Comparison of ENCODE assay signal across 19 cellular contexts in the genomic region with DNA sequence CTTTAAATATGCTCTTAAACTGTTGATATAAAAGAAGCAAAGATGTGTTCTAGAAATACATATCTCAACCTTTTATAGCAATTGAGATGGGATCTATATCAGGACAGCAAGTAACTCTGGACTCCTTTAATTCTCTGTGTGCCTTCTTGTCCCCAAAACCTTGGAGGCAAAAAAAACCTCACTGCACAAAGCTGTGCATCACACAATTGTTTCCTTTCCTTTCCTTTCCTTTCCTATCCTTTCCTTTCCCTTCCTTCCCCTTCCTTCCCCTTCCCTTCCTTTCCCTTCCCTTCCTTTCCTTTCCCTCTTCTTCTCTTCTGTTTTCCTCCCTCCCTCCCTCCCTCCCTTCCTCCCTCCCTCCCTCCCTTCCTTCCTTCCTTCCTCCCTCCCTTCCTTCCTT. TPM values are rescaled to one million over a fixed set of nuclear protein-coding genes. Genes with fewer than 3 reads are reported as not detected.
DNase-seq lines count a peak whose midpoint lies in the region; ATAC-seq, FAIRE-seq and TF ChIP-seq lines count a peak whose summit lies in the region.
"Had no signal": no experiment of that assay in that cellular context is flagged by ENCODE, and none has a peak within 500 bp of the region (broad histone marks: within the 10 kb centered on the region; RNA-seq: fewer than 3 reads in every experiment).

No MANE protein-coding gene starts in this region.

- no peak for TF ChIP-seq EP300 in HepG2 (IDR thresholded peaks at IDR 0.05; ENCODE audit: low read depth in 2 of 2, low read length in 2 of 2)
- no peak for TF ChIP-seq EP300 in HepG2 (CRISPR knock-in tag; IDR thresholded peaks at IDR 0.05; ENCODE audit: borderline replicate concordance)

- TF ChIP-seq POLR2A in HepG2 (IDR thresholded peaks at IDR 0.05; ENCODE audit: insufficient read depth in 1 of 2, low read depth in 2 of 2, low read length in 2 of 2) (no peak), right lobe of liver (IDR thresholded peaks at IDR 0.05) (no peak)

- ATAC-seq in HepG2 (no peak), right lobe of liver (no peak), HG03432 (IDR thresholded peaks at IDR 0.05; ENCODE audit: unreplicated experiment) (no peak), HG03159 (IDR thresholded peaks at IDR 0.05; ENCODE audit: unreplicated experiment) (no peak)

- TF ChIP-seq CTCF in HepG2 (CRISPR knock-in tag; IDR thresholded peaks at IDR 0.05) (no peak), right lobe of liver (IDR thresholded peaks at IDR 0.05) (no peak), HEK293 (tag by site-specific recombination; IDR thresholded peaks at IDR 0.05) (no peak)

- H2AFZ ChIP-seq in HepG2 (ENCODE audit: low read length): no peak overlapping the region

- H3K4me3 ChIP-seq in HepG2 (replicated peaks in 1 of 3; ENCODE audit: insufficient read depth in 1 of 3, low read depth in 2 of 3, low read length in 3 of 3) (no peak overlapping the region), right lobe of liver (no peak overlapping the region), HEK293 (ENCODE audit: low read depth, low read length) (no peak overlapping the region), SK-N-MC (no peak overlapping the region)
- H3K4me3 ChIP-seq: A549; BLaER1; BLaER1 treated with 17β-estradiol and CSF1 and Interleukin-3, amounts not matched to agents 10 nM and 100 nM had no signal

- H4K20me1 ChIP-seq in HepG2 (ENCODE audit: insufficient read depth, low read length): no peaks in the 10 kb centered on the region
- H4K20me1 ChIP-seq: BLaER1 had no signal

- no peaks in the 10 kb centered on the region for H3K79me2 ChIP-seq in HepG2 (ENCODE audit: insufficient read depth, low read length)

- intact Hi-C loops in HepG2 (cut with micrococcal nuclease; ENCODE audit: unreplicated experiment) (loop anchor here (1.0 kb wide), 3 partner anchors 227 to 491 kb away; no protein-coding TSS in a partner anchor), right lobe of liver (cut with DNase I) (loop anchor here (5.0 kb wide), 1 partner anchor 227 kb away; no protein-coding TSS in a partner anchor)

- FAIRE-seq in HepG2 (lab: Jason Lieb, UNC): no peak
- FAIRE-seq: A204.1, A549, D721Med had no signal

- no TSS peak for BruUV-seq in HepG2 (replicated peaks; lab: Mats Ljungman, UMichigan)

- H3K36me3 ChIP-seq in HepG2 (replicated peaks in 1 of 2; ENCODE audit: control insufficient read depth in 1 of 2, insufficient read depth in 2 of 2, low read length in 2 of 2) (no peaks in the 10 kb centered on the region), right lobe of liver (no peaks in the 10 kb centered on the region), HEK293 (ENCODE audit: control insufficient read depth in 2 of 2, insufficient read depth in 1 of 2, low read length in 2 of 2) (no peaks in the 10 kb centered on the region), SK-N-MC (ENCODE audit: insufficient read depth, low read length) (no peaks in the 10 kb centered on the region)
- H3K36me3 ChIP-seq: BE2C; BLaER1; BLaER1 treated with 17β-estradiol and CSF1 and Interleukin-3, amounts not matched to agents 10 nM and 100 nM had no signal

- H3K9me3 ChIP-seq in HepG2 (ENCODE audit: low read length) (no peaks in the 10 kb centered on the region), right lobe of liver (no peaks in the 10 kb centered on the region), HEK293 (ENCODE audit: control insufficient read depth, insufficient read depth, low read depth, low read length) (no peaks in the 10 kb centered on the region), SK-N-MC (ENCODE audit: low read depth, low read length) (no peaks in the 10 kb centered on the region)
- H3K9me3 ChIP-seq: A549; BE2C; BLaER1; BLaER1 treated with 17β-estradiol and CSF1 and Interleukin-3, amounts not matched to agents 10 nM and 100 nM; Caco-2 had no signal

- POLR2A ChIA-PET in HepG2 (lab: Yijun Ruan, JAX): no interaction called here
- POLR2A ChIA-PET in HEK293 (lab: Yijun Ruan, JAX): interaction anchor here (0.8 kb wide), 1 partner anchor 9 kb away, joined by 3 read pairs; no protein-coding TSS in a partner anchor

- H3K27ac ChIP-seq in HepG2 (ENCODE audit: extremely low read length, insufficient read depth, low read length): no peak overlapping the region
- H3K27ac ChIP-seq in right lobe of liver: no peak overlapping the region
- no peak overlapping the region for H3K27ac ChIP-seq in HEK293 (ENCODE audit: extremely low read depth, low read depth, low read length)
- peak overlapping the region; percentile 14; the same call in 1 of the 2 replicates for H3K27ac ChIP-seq in SK-N-MC
- H3K27ac ChIP-seq: 22Rv1; A549; BLaER1; BLaER1 treated with 17β-estradiol and CSF1 and Interleukin-3, amounts not matched to agents 10 nM and 100 nM; C4-2B had no signal

- in situ Hi-C loops in HepG2 (cut with HindIII; ENCODE audit: extremely low pct_ligation_motif_present, low pct_unique_long_range_greater_than_20kb): loop anchor here (5.0 kb wide), 2 partner anchors 227 to 427 kb away; no protein-coding TSS in a partner anchor

- no peak for DNase-seq in HepG2 (ENCODE audit: low spot score)
- DNase-seq in right lobe of liver: no peak
- no peak for DNase-seq in SK-N-MC (ENCODE audit: low read depth, low spot score)
- DNase-seq: 8988T, ACHN, BE2C, DND-41 had no signal

- CTCF ChIA-PET in HepG2 (lab: Yijun Ruan, JAX; ENCODE audit: low intra/inter-chr PET ratio, low total read pairs): interaction anchor here (0.8 to 4.5 kb wide), 3 partner anchors 228 to 491 kb away, joined by 6 to 69 read pairs (median 6); no protein-coding TSS in a partner anchor
- CTCF ChIA-PET in HEK293 (lab: Yijun Ruan, JAX): interaction anchor here (0.6 to 5.2 kb wide), 22 partner anchors 9 to 866 kb away, joined by 3 to 68 read pairs (median 4); a partner anchor contains a TSS

- H3K4me2 ChIP-seq in HepG2 (ENCODE audit: low read depth, low read length): no peak overlapping the region
- H3K4me2 ChIP-seq: A549; BLaER1; BLaER1 treated with 17β-estradiol and CSF1 and Interleukin-3, amounts not matched to agents 10 nM and 100 nM had no signal

- no peak for TF ChIP-seq RAD21 in HepG2 (CRISPR knock-in tag; IDR thresholded peaks at IDR 0.05)

- H3K4me1 ChIP-seq in HepG2 (ENCODE audit: insufficient read depth, low read length) (no peaks in the 10 kb centered on the region), right lobe of liver (no peaks in the 10 kb centered on the region), HEK293 (ENCODE audit: control insufficient read depth, insufficient read depth, low read length) (no peaks in the 10 kb centered on the region)
- H3K4me1 ChIP-seq: A549, BE2C, BLaER1, Caco-2 had no signal

- H3K27me3 ChIP-seq in HepG2 (ENCODE audit: control insufficient read depth in 1 of 2, insufficient read depth in 2 of 2, low read length in 2 of 2) (no peaks in the 10 kb centered on the region), right lobe of liver (no peaks in the 10 kb centered on the region)
- H3K27me3 ChIP-seq: BLaER1; BLaER1 treated with 17β-estradiol and CSF1 and Interleukin-3, amounts not matched to agents 10 nM and 100 nM had no signal

- H3K9ac ChIP-seq in HepG2 (ENCODE audit: insufficient read depth, low read depth, low read length) (no peak overlapping the region), SK-N-MC (ENCODE audit: insufficient read length) (no peak overlapping the region)
- H3K9ac ChIP-seq: BLaER1; BLaER1 treated with 17β-estradiol and CSF1 and Interleukin-3, amounts not matched to agents 10 nM and 100 nM had no signal

TF ChIP-seq in HepG2, 621 proteins besides CTCF, POLR2A, EP300 and RAD21 (continues in another document):
- TF ChIP-seq ZNF724P (CRISPR knock-in tag; IDR thresholded peaks at IDR 0.05; ENCODE audit: borderline replicate concordance) (no peak), PCBP2 (optimal IDR thresholded peaks at IDR 0.05; ENCODE audit: low read depth, low read length, poor library complexity, severe bottlenecking) (peak; percentile 56), ZFY (CRISPR knock-in tag; IDR thresholded peaks at IDR 0.05) (no peak), ZNF292 (CRISPR knock-in tag; IDR thresholded peaks at IDR 0.05; ENCODE audit: borderline replicate concordance, low read depth) (no peak)

TF ChIP-seq in HEK293, 187 proteins besides CTCF, POLR2A, EP300 and RAD21 (continues in another document):
- TF ChIP-seq PRDM1 (tag by site-specific recombination; IDR thresholded peaks at IDR 0.05): peak; percentile 85
- TF ChIP-seq ZNF530 (tag by site-specific recombination; IDR thresholded peaks at IDR 0.05; ENCODE audit: low read depth): no peak
- no peak for TF ChIP-seq ZNF664 (tag by site-specific recombination; IDR thresholded peaks at IDR 0.05)
- TF ChIP-seq ZNF571 (tag by site-specific recombination; IDR thresholded peaks at IDR 0.05): no peak
- TF ChIP-seq RBAK (tag by site-specific recombination; IDR thresholded peaks at IDR 0.05): no peak
- TF ChIP-seq EGR2 (tag by site-specific recombination; IDR thresholded peaks at IDR 0.05; ENCODE audit: low read depth): no peak
- TF ChIP-seq ZBTB1 (tag by site-specific recombination; IDR thresholded peaks at IDR 0.05): no peak

RNA-seq across cellular contexts. Expression of a gene that starts 9.5 kb away (rescaled TPM):
- total RNA-seq in HepG2 (2016; rRNA removed; fragmentation: Illumina TruSeq; extraction: Trizol) (11.6 and 13.3 TPM in 2 replicates), right lobe of liver (1 to 10 TPM; 5.1 to 8.9 (median 7.2) TPM)
- 1.5 and 4.2 TPM in 2 replicates for total RNA-seq in HepG2 (2016; cell fraction: cytosol; rRNA removed; fragmentation: Illumina TruSeq; extraction: Trizol; ENCODE audit: low read depth)
- 10.8 and 17.7 TPM in 2 replicates for total RNA-seq in HepG2 (2016; cell fraction: insoluble cytoplasmic fraction; rRNA removed; fragmentation: Illumina TruSeq; extraction: Trizol)
- total RNA-seq in HepG2 (2016; cell fraction: membrane; rRNA removed; fragmentation: Illumina TruSeq; extraction: Trizol): 2.4 and 3.7 TPM in 2 replicates
- total RNA-seq in HepG2 (2016; cell fraction: nucleus; rRNA removed; fragmentation: Illumina TruSeq; extraction: Trizol): 19.9 and 22.6 TPM in 2 replicates
- 4.0 and 5.4 TPM in 2 replicates for polyA plus RNA-seq in HepG2 (2011; rRNA removed)
- polyA plus RNA-seq in HepG2 (2011; cell fraction: cytosol; rRNA removed): 1.7 and 2.4 TPM in 2 replicates
- polyA plus RNA-seq in HepG2 (2011; cell fraction: nucleus; rRNA removed): 13.0 and 16.1 TPM in 2 replicates
- 2.4 and 3.4 TPM in 2 replicates for polyA plus RNA-seq in HepG2 (2012)
- polyA plus RNA-seq in HepG2 (2016; cell fraction: cytosol; fragmentation: Illumina TruSeq; extraction: Trizol; ENCODE audit: low read depth): 0.66 and 1.2 TPM in 2 replicates
- 7.8 and 11.9 TPM in 2 replicates for polyA plus RNA-seq in HepG2 (2016; cell fraction: insoluble cytoplasmic fraction; fragmentation: Illumina TruSeq; extraction: Trizol; ENCODE audit: low read depth)
- polyA plus RNA-seq in HepG2 (2016; cell fraction: membrane; fragmentation: Illumina TruSeq; extraction: Trizol; ENCODE audit: low read depth): 1.2 and 1.5 TPM in 2 replicates
- polyA plus RNA-seq in HepG2 (2016; cell fraction: nucleus; fragmentation: Illumina TruSeq; extraction: Trizol; ENCODE audit: insufficient read depth, low read depth): 10.1 and 15.5 TPM in 2 replicates
- 4.6 and 13.0 TPM in 2 replicates for polyA minus RNA-seq in HepG2 (2011; rRNA and poly(A)+ RNA removed; ENCODE audit: low replicate concordance)
- 1.9 and 3.1 TPM in 2 replicates for polyA minus RNA-seq in HepG2 (2011; cell fraction: cytosol; rRNA and poly(A)+ RNA removed)
- 32.6 and 33.7 TPM in 2 replicates for polyA minus RNA-seq in HepG2 (2011; cell fraction: nucleus; rRNA and poly(A)+ RNA removed)
- total RNA-seq: A673 had no signal
